Comparison of ENCODE assay signal across 8 cellular contexts in the genomic region with DNA sequence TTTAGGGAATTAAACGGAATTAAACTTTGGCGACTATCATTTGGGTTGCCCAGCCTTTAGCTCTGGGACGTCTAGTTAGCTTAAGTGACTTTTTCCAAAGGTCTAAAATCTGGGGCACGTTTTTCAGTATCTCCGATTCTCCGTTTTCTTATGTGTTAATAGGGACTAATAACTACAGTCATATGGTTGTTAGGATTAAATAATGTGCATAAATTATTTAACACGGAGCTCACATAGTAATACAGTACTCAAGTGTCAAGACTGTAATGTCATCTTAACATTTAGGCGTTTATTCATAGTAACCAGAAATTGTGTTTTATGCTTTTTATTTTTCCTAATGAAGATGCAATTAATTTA. TPM values are rescaled to one million over a fixed set of nuclear protein-coding genes. Genes with fewer than 3 reads are reported as not detected.
DNase-seq lines count a peak whose midpoint lies in the region; ATAC-seq and TF ChIP-seq lines count a peak whose summit lies in the region.

No MANE protein-coding gene starts in this region.

- 3 to 4% methylated on average over 8 of the region's 8 CpGs for WGBS in lower leg skin, 2 donors

- intact Hi-C loops in lower leg skin (cut with DNase I; ENCODE audit: low total_unique reads): no loop called here

- H3K4me3 ChIP-seq in GM08714 (ENCODE audit: low read length) (peak overlapping the region; percentile 66), lower leg skin (ENCODE audit: low read depth, poor library complexity, severe bottlenecking) (no peak overlapping the region)
- peak overlapping the region; percentile 81 for H3K4me3 ChIP-seq in Jurkat, Clone E6-1 (ENCODE audit: low read length)
- H3K4me3 ChIP-seq in effector memory CD4-positive, alpha-beta T cell (ENCODE audit: insufficient read depth, low read depth, low read length, poor library complexity, severe bottlenecking): peak overlapping the region; percentile 77

- no peaks in the 10 kb centered on the region for H3K9me3 Mint-ChIP-seq in osteocyte (ENCODE audit: unreplicated experiment)

- TF ChIP-seq POLR2A in lower leg skin (IDR thresholded peaks at IDR 0.05): no peak

- DNase-seq in Jurkat, Clone E6-1 (ENCODE audit: low read depth, low spot score): no peak
- no peak for DNase-seq in effector memory CD4-positive, alpha-beta T cell
- DNase-seq in osteocyte (ENCODE audit: extremely low spot score, unreplicated experiment) (no peak), lower leg skin (ENCODE audit: low spot score in 2 of 2) (no peak), iPS-NIHi11 (ENCODE audit: low spot score) (no peak), CD1c-positive myeloid dendritic cell (ENCODE audit: extremely low spot score) (no peak)

- H3K9me3 ChIP-seq in effector memory CD4-positive, alpha-beta T cell (ENCODE audit: control insufficient read depth, low read length): no peaks in the 10 kb centered on the region

- peak overlapping the region; percentile 90 for H3K4me3 Mint-ChIP-seq in osteocyte (ENCODE audit: unreplicated experiment)

- H3K27me3 ChIP-seq in effector memory CD4-positive, alpha-beta T cell (replicated peaks; ENCODE audit: control insufficient read depth, insufficient read depth, low read length, poor library complexity, severe bottlenecking): no peaks in the 10 kb centered on the region

- peak overlapping the region; percentile 89 for H3K27ac Mint-ChIP-seq in osteocyte (ENCODE audit: unreplicated experiment)

- ATAC-seq in GM18867 (IDR thresholded peaks at IDR 0.05; ENCODE audit: unreplicated experiment): no peak

- TF ChIP-seq CTCF in osteocyte (IDR thresholded peaks at IDR 0.05) (no peak), lower leg skin (IDR thresholded peaks at IDR 0.05) (no peak)

- H3K36me3 Mint-ChIP-seq in osteocyte (ENCODE audit: unreplicated experiment): peaks cover 7% of the 10 kb centered on the region

- no peaks in the 10 kb centered on the region for H3K36me3 ChIP-seq in effector memory CD4-positive, alpha-beta T cell (ENCODE audit: control insufficient read depth, insufficient read depth, low read length)

- no peaks in the 10 kb centered on the region for H3K27me3 Mint-ChIP-seq in osteocyte (ENCODE audit: unreplicated experiment)

- peak overlapping the region; percentile 53 for H3K27ac ChIP-seq in effector memory CD4-positive, alpha-beta T cell (ENCODE audit: insufficient read depth, low read length, poor library complexity, severe bottlenecking)

- H3K4me1 Mint-ChIP-seq in osteocyte (ENCODE audit: unreplicated experiment): peaks cover 36% of the 10 kb centered on the region

- no peaks in the 10 kb centered on the region for H3K4me1 ChIP-seq in effector memory CD4-positive, alpha-beta T cell (ENCODE audit: control insufficient read depth, insufficient read depth, low read length, poor library complexity, severe bottlenecking)

RNA-seq across cellular contexts. Expression of a gene that starts 0.5 kb away (rescaled TPM):
- 109 TPM for polyA plus RNA-seq in Jurkat, Clone E6-1 (2012; ENCODE audit: insufficient read depth, insufficient read length)
- total RNA-seq in osteocyte (9.6 and 10.6 TPM in 2 replicates), lower leg skin (1 to 10 TPM; 2.0 to 7.3 (median 4.0) TPM)

RNA-seq across cellular contexts. Expression of a gene that starts 23.0 kb away (rescaled TPM):
- 120 TPM for polyA plus RNA-seq in Jurkat, Clone E6-1 (2012; ENCODE audit: insufficient read depth, insufficient read length)
- 23.3 and 24.0 TPM in 2 replicates for total RNA-seq in osteocyte
- 10 to 100 TPM; 15.2 to 35.7 (median 21.2) TPM for total RNA-seq in lower leg skin

RNA-seq across cellular contexts. Expression of a gene that starts 46.1 kb away (rescaled TPM):
- 22.6 TPM for polyA plus RNA-seq in Jurkat, Clone E6-1 (2012; ENCODE audit: insufficient read depth, insufficient read length)
- total RNA-seq in osteocyte (18.9 and 19.0 TPM in 2 replicates), lower leg skin (10 to 100 TPM; 11.7 to 19.8 (median 11.9) TPM)

RNA-seq across cellular contexts. Expression of a gene that starts 59.2 kb away (rescaled TPM):
- not detected for polyA plus RNA-seq in Jurkat, Clone E6-1 (2012; ENCODE audit: insufficient read depth, insufficient read length)
- not detected in 2 replicates for total RNA-seq in osteocyte
- not detected for total RNA-seq in lower leg skin
